23 cellular contexts compared by ENCODE assay signal in the genomic region with DNA sequence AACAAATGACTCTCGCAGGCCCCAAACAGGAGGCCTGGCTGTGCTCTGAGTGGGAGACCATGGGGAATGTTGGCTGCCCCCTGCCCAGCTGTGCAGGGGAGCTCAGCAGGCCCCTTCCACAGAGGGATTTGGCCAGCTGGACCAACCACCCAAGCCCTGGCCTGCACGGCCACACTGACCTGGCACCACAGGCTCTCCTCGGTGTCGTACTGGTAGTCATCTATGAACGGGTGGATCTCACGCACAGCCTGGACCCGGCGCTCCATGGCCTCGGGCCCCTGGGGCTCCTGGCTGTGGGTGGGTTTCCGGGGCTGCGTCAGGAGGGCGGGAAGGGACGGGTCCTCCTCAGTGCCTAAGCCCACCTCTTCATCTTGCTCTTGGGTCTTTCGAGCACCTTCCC.
"Had no signal": no experiment of that assay in that cellular context is flagged by ENCODE, and none has a peak within 500 bp of the region (broad histone marks: within the 10 kb centered on the region; RNA-seq: fewer than 3 reads in every experiment).

No MANE protein-coding gene starts in this region.

- ATAC-seq: activated T-cell treated with anti-CD3 and anti-CD28 coated beads, Interleukin-2, amount 50 U/mL, for 4 hours; body of pancreas; esophagus mucosa; gastrocnemius medialis; mucosa of descending colon; pancreas; WTC11 had no signal

- H3K27ac Mint-ChIP-seq: activated naive CD8-positive, alpha-beta T cell treated with anti-CD3 and anti-CD28 coated beads for 36 hours; T-helper 2 cell treated with Interferon-gamma antibody and Interleukin-4, amounts not matched to agents 5 μg/mL and 100 μg/mL, for 36 hours; WTC11 had no signal

- H3K27ac ChIP-seq: body of pancreas, neutrophil, pancreas, sigmoid colon, SK-N-MC, tibial nerve had no signal

- H3K27me3 Mint-ChIP-seq: activated naive CD8-positive, alpha-beta T cell treated with anti-CD3 and anti-CD28 coated beads for 36 hours; naive B cell had no signal

- H3K4me3 ChIP-seq: body of pancreas, gastrocnemius medialis, mucosa of descending colon, pancreas, sigmoid colon, SK-N-MC, tibial nerve had no signal

- H3K27me3 ChIP-seq: body of pancreas, gastrocnemius medialis, neutrophil, pancreas, sigmoid colon, tibial nerve had no signal

- H3K4me3 Mint-ChIP-seq: activated naive CD8-positive, alpha-beta T cell treated with anti-CD3 and anti-CD28 coated beads for 36 hours; activated T-cell treated with anti-CD3 and anti-CD28 coated beads, Interleukin-2, amount 50 U/mL, for 4 hours; T-helper 2 cell treated with Interferon-gamma antibody and Interleukin-4, amounts not matched to agents 5 μg/mL and 100 μg/mL, for 36 hours; WTC11 had no signal

- H3K9me3 ChIP-seq: body of pancreas, gastrocnemius medialis, mucosa of descending colon, neutrophil, pancreas, sigmoid colon, tibial nerve had no signal

- H3K9me3 Mint-ChIP-seq: activated naive CD8-positive, alpha-beta T cell treated with anti-CD3 and anti-CD28 coated beads for 36 hours; activated T-cell treated with anti-CD3 and anti-CD28 coated beads, Interleukin-2, amount 50 U/mL, for 4 hours; naive B cell; T-helper 2 cell treated with Interferon-gamma antibody and Interleukin-4, amounts not matched to agents 5 μg/mL and 100 μg/mL, for 36 hours; WTC11 had no signal

- DNase-seq: activated CD4-positive, alpha-beta T cell treated with anti-CD3 and anti-CD28 coated beads for 4 hours; activated CD8-positive, alpha-beta memory T cell treated with anti-CD3 and anti-CD28 coated beads, Interleukin-2, amount 50 U/mL, for 4 hours; activated naive CD8-positive, alpha-beta T cell treated with anti-CD3 and anti-CD28 coated beads for 36 hours; activated T-cell treated with anti-CD3 and anti-CD28 coated beads, Interleukin-2, amount 50 U/mL, for 4 hours; amygdala; body of pancreas; caudate nucleus; kidney glomerular epithelial cell; mesenchymal stem cell; mucosa of descending colon; naive B cell; sigmoid colon; stimulated activated CD4-positive, alpha-beta T cell treated with anti-CD3 and anti-CD28 coated beads, Interleukin-4, amount 100 ng/mL, for 24 hours; stimulated activated naive CD4-positive, alpha-beta T cell; substantia nigra had no signal
